ENCODE assay signal across 8 cellular contexts in the genomic region with DNA sequence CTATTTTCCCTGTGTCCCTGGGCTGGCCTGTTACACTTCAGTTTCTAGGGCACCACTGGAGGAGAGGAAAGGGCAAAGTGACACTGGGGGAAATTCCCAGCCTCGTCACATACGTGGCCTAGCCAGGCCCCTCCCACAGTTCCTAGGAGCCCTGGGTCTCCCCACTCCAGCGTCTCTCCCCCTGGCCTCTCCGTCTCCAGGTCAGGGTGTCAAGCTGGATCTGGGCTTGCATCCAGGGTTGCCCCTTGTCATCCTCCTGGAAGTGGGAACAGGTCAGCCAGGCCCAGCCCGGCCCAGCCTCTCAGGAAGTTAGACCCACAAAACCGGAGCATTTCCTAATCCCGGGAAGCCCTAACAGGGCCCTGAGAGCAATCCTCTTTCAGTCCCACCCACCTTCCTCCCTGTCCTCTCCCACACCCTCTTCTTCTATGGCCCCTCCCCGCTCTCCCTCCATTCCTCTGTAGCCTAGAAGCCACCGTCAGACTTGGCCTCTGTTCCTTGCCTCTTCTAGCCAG. TPM values are rescaled to one million over a fixed set of nuclear protein-coding genes. Genes with fewer than 3 reads are reported as not detected.
A peak's percentile ranks its signal among the peaks of the same experiment; 100 is the strongest.
DNase-seq lines count a peak whose midpoint lies in the region; ATAC-seq and TF ChIP-seq lines count a peak whose summit lies in the region.

No MANE protein-coding gene starts in this region.

- H3K4me3 Mint-ChIP-seq in activated CD4-positive, alpha-beta memory T cell treated with anti-CD3 and anti-CD28 coated beads for 36 hours, result peak overlapping the region; percentile 89
- peak overlapping the region; percentile 89 to 92 for H3K4me3 Mint-ChIP-seq in stimulated activated naive B cell treated with anti-CD40 and anti-IgM and Interleukin-4, amounts not matched to agents 10 μg/mL and 1 μg/mL and 100 μg/mL, for 72 hours
- H3K4me3 Mint-ChIP-seq in progenitor cell of endocrine pancreas (ENCODE audit: low read depth), result no peak overlapping the region

- CTCF ChIA-PET in activated CD4-positive, alpha-beta memory T cell treated with anti-CD3 and anti-CD28 coated beads for 36 hours (lab: Charles Lee), result interaction anchor here (1.1 to 6.3 kb wide), 4 partner anchors 31 to 79 kb away, joined by 5 to 60 read pairs (median 8); no protein-coding TSS in a partner anchor

- TF ChIP-seq CTCF in progenitor cell of endocrine pancreas (IDR thresholded peaks at IDR 0.05; ENCODE audit: unreplicated experiment), result no peak

- H3K4me1 Mint-ChIP-seq in activated CD4-positive, alpha-beta memory T cell treated with anti-CD3 and anti-CD28 coated beads for 36 hours (ENCODE audit: low read depth), result peaks cover 54% of the 10 kb centered on the region
- H3K4me1 Mint-ChIP-seq in stimulated activated naive B cell treated with anti-CD40 and anti-IgM and Interleukin-4, amounts not matched to agents 10 μg/mL and 1 μg/mL and 100 μg/mL, for 72 hours, result peaks cover 34 to 63% of the 10 kb centered on the region in 2 donors
- H3K4me1 Mint-ChIP-seq in progenitor cell of endocrine pancreas (ENCODE audit: low read depth), result peaks cover 10% of the 10 kb centered on the region

- peaks cover 37% of the 10 kb centered on the region for H3K36me3 Mint-ChIP-seq in activated CD4-positive, alpha-beta memory T cell treated with anti-CD3 and anti-CD28 coated beads for 36 hours
- H3K36me3 Mint-ChIP-seq in stimulated activated naive B cell treated with anti-CD40 and anti-IgM and Interleukin-4, amounts not matched to agents 10 μg/mL and 1 μg/mL and 100 μg/mL, for 72 hours, result peaks cover 52 to 53% of the 10 kb centered on the region in 2 donors
- H3K36me3 Mint-ChIP-seq in progenitor cell of endocrine pancreas (ENCODE audit: insufficient read depth), result no peaks in the 10 kb centered on the region

- peak; percentile 23 for ATAC-seq in HG02588 (IDR thresholded peaks at IDR 0.05; ENCODE audit: unreplicated experiment)
- peak; percentile 16 for ATAC-seq in left cardiac atrium
- ATAC-seq in stimulated activated naive B cell treated with anti-CD40 and anti-IgM and Interleukin-4, amounts not matched to agents 10 μg/mL and 1 μg/mL and 100 μg/mL, for 72 hours (replicated peaks), result peak; percentile 21 to 27
- ATAC-seq in HG03135 (IDR thresholded peaks at IDR 0.05; ENCODE audit: unreplicated experiment), result no peak

- intact Hi-C loops in activated CD4-positive, alpha-beta memory T cell treated with anti-CD3 and anti-CD28 coated beads for 36 hours (cut with micrococcal nuclease), result loop anchor here (1.0 to 10.0 kb wide), 2 partner anchors 25 to 689 kb away; partner anchors contain the start of gene G3BP1
- intact Hi-C loops in left cardiac atrium (cut with DNase I), result no loop called here

- POLR2A ChIA-PET in activated CD4-positive, alpha-beta memory T cell treated with anti-CD3 and anti-CD28 coated beads for 36 hours (lab: Charles Lee), result interaction anchor here (0.8 to 2.9 kb wide), 7 partner anchors 9 to 34 kb away, joined by 3 to 12 read pairs (median 8); no protein-coding TSS in a partner anchor

- no peaks in the 10 kb centered on the region for H3K27me3 Mint-ChIP-seq in activated CD4-positive, alpha-beta memory T cell treated with anti-CD3 and anti-CD28 coated beads for 36 hours
- no peaks in the 10 kb centered on the region for H3K27me3 Mint-ChIP-seq in stimulated activated naive B cell treated with anti-CD40 and anti-IgM and Interleukin-4, amounts not matched to agents 10 μg/mL and 1 μg/mL and 100 μg/mL, for 72 hours
- peaks cover 11% of the 10 kb centered on the region for H3K27me3 Mint-ChIP-seq in progenitor cell of endocrine pancreas

- no peaks in the 10 kb centered on the region for H3K9me3 Mint-ChIP-seq in activated CD4-positive, alpha-beta memory T cell treated with anti-CD3 and anti-CD28 coated beads for 36 hours
- no peaks in the 10 kb centered on the region for H3K9me3 Mint-ChIP-seq in stimulated activated naive B cell treated with anti-CD40 and anti-IgM and Interleukin-4, amounts not matched to agents 10 μg/mL and 1 μg/mL and 100 μg/mL, for 72 hours
- H3K9me3 Mint-ChIP-seq in progenitor cell of endocrine pancreas (ENCODE audit: low read depth), result no peaks in the 10 kb centered on the region

- DNase-seq in activated CD4-positive, alpha-beta memory T cell treated with anti-CD3 and anti-CD28 coated beads for 36 hours, result peak; percentile 79
- DNase-seq in left cardiac atrium, result peak; percentile 69
- DNase-seq in stimulated activated naive B cell treated with anti-CD40 and anti-IgM and Interleukin-4, amounts not matched to agents 10 μg/mL and 1 μg/mL and 100 μg/mL, for 72 hours, result no peak
- no peak for DNase-seq in progenitor cell of endocrine pancreas (ENCODE audit: low spot score, unreplicated experiment)
- DNase-seq in activated gamma-delta T cell (lab: John Stamatoyannopoulos, UW), result no peak
- DNase-seq in NCI-H1105 treated with DMSO at 0.1 percent for 48 hours (lab: John Stamatoyannopoulos, UW), result no peak

- peak overlapping the region; percentile 89 for H3K27ac Mint-ChIP-seq in activated CD4-positive, alpha-beta memory T cell treated with anti-CD3 and anti-CD28 coated beads for 36 hours
- H3K27ac Mint-ChIP-seq in stimulated activated naive B cell treated with anti-CD40 and anti-IgM and Interleukin-4, amounts not matched to agents 10 μg/mL and 1 μg/mL and 100 μg/mL, for 72 hours, result peak overlapping the region; percentile 92
- H3K27ac Mint-ChIP-seq in progenitor cell of endocrine pancreas, result no peak overlapping the region

RNA-seq across cellular contexts. Expression of gene TNIP1, which starts 4.7 kb away (rescaled TPM):
- total RNA-seq in activated CD4-positive, alpha-beta memory T cell treated with anti-CD3 and anti-CD28 coated beads for 36 hours, result 100 to 1,000 TPM; 388 to 401 TPM
- total RNA-seq in left cardiac atrium (100 to 1,000 TPM in 1 of 2 donors, 10 to 100 TPM in 1; 80.4 to 101 TPM), progenitor cell of endocrine pancreas (53.8 and 55.0 TPM in 2 replicates)

Comparison
In these comparisons a context has a peak if more than half of its experiments do, and no peak if none do; other contexts are left out.
1. DNase-seq: peak in activated CD4-positive, alpha-beta memory T cell treated with anti-CD3 and anti-CD28 coated beads for 36 hours (single experiment) and left cardiac atrium (single experiment); none in stimulated activated naive B cell treated with anti-CD40 and anti-IgM and Interleukin-4, amounts not matched to agents 10 μg/mL and 1 μg/mL and 100 μg/mL, for 72 hours (single experiment), progenitor cell of endocrine pancreas (single experiment), activated gamma-delta T cell (single experiment) and NCI-H1105 treated with DMSO at 0.1 percent for 48 hours (single experiment).